In genomic region chr2:147843864-147844690, GRCh38 we compare ENCODE assay signal across 8 cellular contexts. TPM values are rescaled to one million over a fixed set of nuclear protein-coding genes. Genes with fewer than 3 reads are reported as not detected.
DNase-seq lines count a peak whose midpoint lies in the region; ATAC-seq and TF ChIP-seq lines count a peak whose summit lies in the region.

No MANE protein-coding gene starts in this region.

- H3K4me3 ChIP-seq in H7 (ENCODE audit: insufficient read depth, low read depth, low read length), result peak overlapping the region; percentile 86
- H3K4me3 ChIP-seq in SJCRH30, result peak overlapping the region; percentile 83
- H3K4me3 ChIP-seq in neural progenitor cell, result peak overlapping the region; percentile 93

- H3K27me3 ChIP-seq in H7 (ENCODE audit: control insufficient read depth, insufficient read depth, low read length) (peaks cover 4% of the 10 kb centered on the region; the same call in 1 of the 2 replicates), SJCRH30 (no peaks in the 10 kb centered on the region), foreskin keratinocyte (no peaks in the 10 kb centered on the region), neural progenitor cell (no peaks in the 10 kb centered on the region)

- DNase-seq in ELF-1 (ENCODE audit: low read depth, low spot score), result peak; percentile 80
- DNase-seq in H7, result peak; percentile 94
- DNase-seq in LoVo (ENCODE audit: low spot score), result peak; percentile 86
- peak; percentile 93 to 94 for DNase-seq in SJCRH30
- peak; percentile 54 to 84 (median 71) for DNase-seq in activated naive CD4-positive, alpha-beta T cell (lab: John Stamatoyannopoulos, UW)
- peak; percentile 66 to 80 for DNase-seq in foreskin keratinocyte
- DNase-seq in neural progenitor cell (ENCODE audit: low spot score), result peak; percentile 97
- peak; percentile 90 to 91 for DNase-seq in stimulated activated naive CD8-positive, alpha-beta T cell treated with anti-CD3 and anti-CD28 coated beads, Interleukin-15, amount 100 ng/mL, for 72 hours

- H2AFZ ChIP-seq in neural progenitor cell (replicated peaks), result peak overlapping the region; percentile 71

- H3K4me1 Mint-ChIP-seq in neural progenitor cell, result peaks cover 19% of the 10 kb centered on the region
- H3K4me1 Mint-ChIP-seq in stimulated activated naive CD8-positive, alpha-beta T cell treated with anti-CD3 and anti-CD28 coated beads, Interleukin-15, amount 100 ng/mL, for 72 hours, result peaks cover 34% of the 10 kb centered on the region

- peaks cover 21% of the 10 kb centered on the region for H3F3A ChIP-seq in neural progenitor cell (ENCODE audit: low read depth)

- peaks cover 5% of the 10 kb centered on the region; the same call in 1 of the 2 replicates for H3K4me1 ChIP-seq in SJCRH30
- H3K4me1 ChIP-seq in foreskin keratinocyte, result peaks cover 20% of the 10 kb centered on the region
- peaks cover 25% of the 10 kb centered on the region for H3K4me1 ChIP-seq in neural progenitor cell

- H3K27ac ChIP-seq in SJCRH30 (peak overlapping the region; percentile 98), foreskin keratinocyte (peak overlapping the region; percentile 87), neural progenitor cell (peak overlapping the region; percentile 96)

- peak; percentile 88 for ATAC-seq in foreskin keratinocyte
- peak; percentile 81 for ATAC-seq in stimulated activated naive CD8-positive, alpha-beta T cell treated with anti-CD3 and anti-CD28 coated beads, Interleukin-15, amount 100 ng/mL, for 72 hours

- H3K4me2 ChIP-seq in neural progenitor cell, result peak overlapping the region; percentile 95

- H4K20me1 ChIP-seq in neural progenitor cell (ENCODE audit: low read depth), result peaks cover 16% of the 10 kb centered on the region

- H3K27ac Mint-ChIP-seq in neural progenitor cell, result peak overlapping the region; percentile 97
- peak overlapping the region; percentile 78 to 89 for H3K27ac Mint-ChIP-seq in stimulated activated naive CD8-positive, alpha-beta T cell treated with anti-CD3 and anti-CD28 coated beads, Interleukin-15, amount 100 ng/mL, for 72 hours

- peaks cover 54% of the 10 kb centered on the region for H3K79me2 ChIP-seq in neural progenitor cell (ENCODE audit: low read depth)

- H3K9me3 ChIP-seq in SJCRH30 (replicated peaks) (no peaks in the 10 kb centered on the region; the same call in 1 of the 2 replicates), neural progenitor cell (ENCODE audit: low read depth) (no peaks in the 10 kb centered on the region)

- H3K9me3 Mint-ChIP-seq in neural progenitor cell, result no peaks in the 10 kb centered on the region
- H3K9me3 Mint-ChIP-seq in stimulated activated naive CD8-positive, alpha-beta T cell treated with anti-CD3 and anti-CD28 coated beads, Interleukin-15, amount 100 ng/mL, for 72 hours, result no peaks in the 10 kb centered on the region

- H3K36me3 Mint-ChIP-seq in neural progenitor cell, result peaks cover 3% of the 10 kb centered on the region

- no peaks in the 10 kb centered on the region for H3K27me3 Mint-ChIP-seq in neural progenitor cell (ENCODE audit: insufficient read depth, low read depth)
- peaks cover 17% of the 10 kb centered on the region for H3K27me3 Mint-ChIP-seq in stimulated activated naive CD8-positive, alpha-beta T cell treated with anti-CD3 and anti-CD28 coated beads, Interleukin-15, amount 100 ng/mL, for 72 hours

- H3K36me3 ChIP-seq in H7 (replicated peaks; ENCODE audit: control insufficient read depth, insufficient read depth, low read length), result no peaks in the 10 kb centered on the region
- H3K36me3 ChIP-seq in SJCRH30, result no peaks in the 10 kb centered on the region
- no peaks in the 10 kb centered on the region for H3K36me3 ChIP-seq in neural progenitor cell

- peak overlapping the region; percentile 79 for H3K9ac ChIP-seq in neural progenitor cell

- H3K4me3 Mint-ChIP-seq in neural progenitor cell, result peak overlapping the region; percentile 96
- peak overlapping the region; percentile 99 for H3K4me3 Mint-ChIP-seq in stimulated activated naive CD8-positive, alpha-beta T cell treated with anti-CD3 and anti-CD28 coated beads, Interleukin-15, amount 100 ng/mL, for 72 hours

- TF ChIP-seq CTCF in foreskin keratinocyte (conservative IDR thresholded peaks at IDR 0.05), result peak; percentile 47
- TF ChIP-seq CTCF in neural progenitor cell (IDR thresholded peaks at IDR 0.05), result peak; percentile 30

RNA-seq across cellular contexts. Expression of gene ACVR2A, which starts 0.8 kb away (rescaled TPM):
- 8.6 and 8.8 TPM in 2 replicates for total RNA-seq in H7 (2014; rRNA removed; shearing (Covaris generic))
- total RNA-seq in SJCRH30 (2014; rRNA removed; shearing (Covaris generic)), result 23.8 and 27.0 TPM in 2 replicates
- total RNA-seq in foreskin keratinocyte (6.2 and 8.0 TPM in 2 replicates), neural progenitor cell (ENCODE audit: low replicate concordance) (13.3 and 22.7 TPM in 2 replicates)
- polyA plus RNA-seq in foreskin keratinocyte, result 2.6 and 3.0 TPM in 2 replicates

Comparison
In these comparisons a context has a peak if more than half of its experiments do, and no peak if none do; other contexts are left out.
1. Peak in every context shown above with its lines: DNase-seq, ATAC-seq, H3K4me3 ChIP-seq and H3K27ac ChIP-seq.